In genomic region chr5:150782850-150783249, GRCh38 we compare ENCODE assay signal across 8 cellular contexts. TPM values are rescaled to one million over a fixed set of nuclear protein-coding genes. Genes with fewer than 3 reads are reported as not detected.
DNase-seq lines count a peak whose midpoint lies in the region; ATAC-seq and TF ChIP-seq lines count a peak whose summit lies in the region.

No MANE protein-coding gene starts in this region.

- H2AFZ ChIP-seq in Karpas-422 (ENCODE audit: low read length): no peak overlapping the region

- peaks cover 0 to 20% (median 15%) of the 10 kb centered on the region in 11 experiments; a peak in 16 of 22 replicates for H3K9me3 ChIP-seq in BLaER1 treated with 17β-estradiol and CSF1 and Interleukin-3, amounts not matched to agents 10 nM and 100 nM (replicated peaks in 1 of 11)
- H3K9me3 ChIP-seq in Karpas-422 (ENCODE audit: low read length) (no peaks in the 10 kb centered on the region), HAP-1 (no peaks in the 10 kb centered on the region)

- H3K4me3 Mint-ChIP-seq in chondrocyte (ENCODE audit: unreplicated experiment): no peak overlapping the region
- peak overlapping the region in 2 of 3 experiments; percentile 37 to 56 for H3K4me3 Mint-ChIP-seq in nephron
- no peak overlapping the region for H3K4me3 Mint-ChIP-seq in endothelial cell (ENCODE audit: unreplicated experiment)

- ATAC-seq in HG02938 (IDR thresholded peaks at IDR 0.05; ENCODE audit: unreplicated experiment): no peak

- no peaks in the 10 kb centered on the region for H3K27me3 ChIP-seq in BLaER1 treated with 17β-estradiol and CSF1 and Interleukin-3, amounts not matched to agents 10 nM and 100 nM
- H3K27me3 ChIP-seq in Karpas-422 (ENCODE audit: low read length): no peaks in the 10 kb centered on the region
- no peaks in the 10 kb centered on the region for H3K27me3 ChIP-seq in HAP-1 (ENCODE audit: low read depth)

- peak overlapping the region; percentile 87 to 97 (median 95) for H3K4me2 ChIP-seq in BLaER1 treated with 17β-estradiol and CSF1 and Interleukin-3, amounts not matched to agents 10 nM and 100 nM
- no peak overlapping the region for H3K4me2 ChIP-seq in Karpas-422 (ENCODE audit: low read depth, low read length, poor library complexity, severe bottlenecking)

- in situ Hi-C loops in HAP-1 (cut with MboI; ENCODE audit: low sequenced_read_pairs): loop anchor here (25.0 kb wide), 1 partner anchor 379 kb away; the partner anchor contains the start of gene ANXA6

- H3K4me1 Mint-ChIP-seq in chondrocyte (ENCODE audit: low read depth): peaks cover 59% of the 10 kb centered on the region
- H3K4me1 Mint-ChIP-seq in nephron: peaks cover 63% of the 10 kb centered on the region
- peaks cover 5% of the 10 kb centered on the region for H3K4me1 Mint-ChIP-seq in endothelial cell (ENCODE audit: unreplicated experiment)

- H3K27me3 Mint-ChIP-seq in chondrocyte (ENCODE audit: low read depth) (no peaks in the 10 kb centered on the region), nephron (ENCODE audit: low read depth) (peaks cover 3% of the 10 kb centered on the region), endothelial cell (ENCODE audit: unreplicated experiment) (peaks cover 3% of the 10 kb centered on the region)

- H3K9me3 Mint-ChIP-seq in chondrocyte (ENCODE audit: low read depth) (peaks cover 3% of the 10 kb centered on the region), nephron (peaks cover 3% of the 10 kb centered on the region), endothelial cell (ENCODE audit: unreplicated experiment) (no peaks in the 10 kb centered on the region)

- peak overlapping the region; percentile 54 to 94 (median 88); a peak in 21 of 22 replicates for H3K9ac ChIP-seq in BLaER1 treated with 17β-estradiol and CSF1 and Interleukin-3, amounts not matched to agents 10 nM and 100 nM
- no peak overlapping the region for H3K9ac ChIP-seq in Karpas-422 (ENCODE audit: low read length)

- H3K36me3 ChIP-seq in BLaER1 treated with 17β-estradiol and CSF1 and Interleukin-3, amounts not matched to agents 10 nM and 100 nM: peaks cover 0 to 17% (median 8%) of the 10 kb centered on the region in 11 experiments; a peak in 10 of 22 replicates
- H3K36me3 ChIP-seq in Karpas-422 (ENCODE audit: insufficient read depth, low read length) (no peaks in the 10 kb centered on the region), HAP-1 (replicated peaks) (no peaks in the 10 kb centered on the region)

- H3K79me2 ChIP-seq in Karpas-422 (ENCODE audit: low read length): no peaks in the 10 kb centered on the region

- H3K9me2 ChIP-seq in Karpas-422 (replicated peaks; ENCODE audit: insufficient read depth, low read length): no peaks in the 10 kb centered on the region

- DNase-seq in Karpas-422: peak; percentile 34
- no peak for DNase-seq in chondrocyte (ENCODE audit: low spot score)
- DNase-seq in OCI-M1 (lab: John Stamatoyannopoulos, UW): no peak
- no peak for DNase-seq in HAP-1 (ENCODE audit: low spot score in 2 of 2)
- DNase-seq in endothelial cell (ENCODE audit: low spot score): no peak

- TF ChIP-seq CTCF in chondrocyte (IDR thresholded peaks at IDR 0.05) (no peak), nephron (IDR thresholded peaks at IDR 0.05; ENCODE audit: unreplicated experiment in 3 of 3) (no peak), endothelial cell (IDR thresholded peaks at IDR 0.05; ENCODE audit: unreplicated experiment) (no peak)

- peaks cover 73 to 86% (median 82%) of the 10 kb centered on the region in 10 experiments for H3K4me1 ChIP-seq in BLaER1 treated with 17β-estradiol and CSF1 and Interleukin-3, amounts not matched to agents 10 nM and 100 nM
- H3K4me1 ChIP-seq in Karpas-422 (ENCODE audit: low read length) (peaks cover 8% of the 10 kb centered on the region), HAP-1 (peaks cover 7% of the 10 kb centered on the region)

- H3K27ac ChIP-seq in BLaER1 treated with 17β-estradiol and CSF1 and Interleukin-3, amounts not matched to agents 10 nM and 100 nM: peak overlapping the region; percentile 36 to 93 (median 85); a peak in 21 of 22 replicates
- no peak overlapping the region for H3K27ac ChIP-seq in Karpas-422 (ENCODE audit: low read length)

- H3K27ac Mint-ChIP-seq in chondrocyte (ENCODE audit: unreplicated experiment): peak overlapping the region; percentile 63
- peak overlapping the region; percentile 59 to 83 (median 78) for H3K27ac Mint-ChIP-seq in nephron
- no peak overlapping the region for H3K27ac Mint-ChIP-seq in endothelial cell (ENCODE audit: unreplicated experiment)

- H3K36me3 Mint-ChIP-seq in chondrocyte (ENCODE audit: low read depth) (peaks cover 3% of the 10 kb centered on the region), nephron (ENCODE audit: low read depth) (peaks cover 9% of the 10 kb centered on the region), endothelial cell (ENCODE audit: low read depth, unreplicated experiment) (no peaks in the 10 kb centered on the region)

- H3K4me3 ChIP-seq in BLaER1 treated with 17β-estradiol and CSF1 and Interleukin-3, amounts not matched to agents 10 nM and 100 nM: peak overlapping the region; percentile 3 to 96 (median 46); a peak in 16 of 20 replicates
- H3K4me3 ChIP-seq in Karpas-422 (ENCODE audit: low read length): no peak overlapping the region
- H3K4me3 ChIP-seq in HAP-1: no peak overlapping the region

- H4K20me1 ChIP-seq in BLaER1 treated with 17β-estradiol and CSF1 and Interleukin-3, amounts not matched to agents 10 nM and 100 nM: peaks cover 0 to 50% (median 0%) of the 10 kb centered on the region in 11 experiments; a peak in 7 of 22 replicates
- H4K20me1 ChIP-seq in Karpas-422 (ENCODE audit: insufficient read depth, low read depth, low read length): no peaks in the 10 kb centered on the region

RNA-seq across cellular contexts. Expression of gene SMIM3, which starts 4.3 kb away (rescaled TPM):
- not detected in 2 replicates for total RNA-seq in Karpas-422 (2014; rRNA removed; shearing (Covaris generic); ENCODE audit: low replicate concordance)
- 9.0 to 13.0 TPM (median 12.5 TPM) in 3 replicates for total RNA-seq in chondrocyte
- 3.0 TPM for total RNA-seq in endothelial cell (ENCODE audit: unreplicated experiment)

RNA-seq across cellular contexts. Expression of gene DCTN4, which starts 24.0 kb away (rescaled TPM):
- 20.5 and 37.5 TPM in 2 replicates for total RNA-seq in Karpas-422 (2014; rRNA removed; shearing (Covaris generic); ENCODE audit: low replicate concordance)
- total RNA-seq in chondrocyte: 50.5 to 54.8 TPM (median 50.8 TPM) in 3 replicates
- 50.3 TPM for total RNA-seq in endothelial cell (ENCODE audit: unreplicated experiment)

Comparison
In these comparisons a context has a peak if more than half of its experiments do, and no peak if none do; other contexts are left out.
1. H3K4me3 ChIP-seq: peak in BLaER1 treated with 17β-estradiol and CSF1 and Interleukin-3, amounts not matched to agents 10 nM and 100 nM (10 of 10); none in Karpas-422 (single experiment) and HAP-1 (single experiment).
2. H3K4me3 Mint-ChIP-seq: peak in nephron (2 of 3); none in chondrocyte (single experiment) and endothelial cell (single experiment).